In the genomic region with DNA sequence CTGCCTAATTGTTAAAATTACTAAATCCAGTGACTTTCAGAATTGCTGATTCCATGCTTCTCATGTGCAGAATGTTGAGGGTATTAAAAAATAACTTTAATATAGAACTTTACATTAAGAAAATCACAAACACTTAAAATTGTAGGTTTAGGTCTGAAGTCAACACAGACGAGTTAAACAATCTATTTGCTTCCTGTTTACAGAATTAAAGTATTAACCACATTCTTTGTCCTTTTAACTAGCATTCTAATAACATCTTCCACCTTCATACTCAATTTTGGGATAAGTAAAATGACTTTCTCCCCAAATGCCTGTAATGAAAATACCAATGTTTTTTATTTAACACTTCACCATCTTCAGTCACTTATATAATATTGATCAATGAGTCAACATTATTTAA, we compare ENCODE assay signal across 9 cellular contexts. TPM values are rescaled to one million over a fixed set of nuclear protein-coding genes. Genes with fewer than 3 reads are reported as not detected.
DNase-seq lines count a peak whose midpoint lies in the region; ATAC-seq, FAIRE-seq and TF ChIP-seq lines count a peak whose summit lies in the region.
"Had no signal": no experiment of that assay in that cellular context is flagged by ENCODE, and none has a peak within 500 bp of the region (broad histone marks: within the 10 kb centered on the region; RNA-seq: fewer than 3 reads in every experiment).

No MANE protein-coding gene starts in this region.

- H3K4me1 ChIP-seq in GM12878 (ENCODE audit: control insufficient read depth, insufficient read depth, low read length) (peaks cover 14% of the 10 kb centered on the region), subcutaneous abdominal adipose tissue (ENCODE audit: control insufficient read depth in 5 of 5, insufficient read depth in 5 of 5, low read length in 5 of 5) (peaks cover 0 to 72% (median 68%) of the 10 kb centered on the region in 5 donors)

- peaks cover 8% of the 10 kb centered on the region for H3K36me3 Mint-ChIP-seq in activated T-cell treated with anti-CD3 and anti-CD28 coated beads, Interleukin-2, amount 50 U/mL, for 24 hours (ENCODE audit: low read depth)

- no peak for TF ChIP-seq EP300 in GM12878 (IDR thresholded peaks at IDR 0.05; ENCODE audit: borderline replicate concordance in 1 of 2, control insufficient read depth in 1 of 2, low read depth in 2 of 2, low read length in 2 of 2)

- CTCF ChIA-PET in GM12878 (lab: Yijun Ruan, JAX), result interaction anchor here (1.4 to 1.5 kb wide), 3 partner anchors 24 to 73 kb away, joined by 3 to 4 read pairs (median 4); no protein-coding TSS in a partner anchor

- H3K79me2 ChIP-seq in GM12878 (ENCODE audit: control insufficient read depth, insufficient read depth, low read length), result peaks cover 47% of the 10 kb centered on the region

- no peak for DNase-seq in activated T-cell treated with anti-CD3 and anti-CD28 coated beads, Interleukin-2, amount 50 U/mL, for 24 hours
- DNase-seq in activated T-cell treated with anti-CD3 and anti-CD28 coated beads for 4 hours (no peak), GM12878 (ENCODE audit: low read depth, low spot score) (no peak), kidney epithelial cell (ENCODE audit: low read depth) (no peak), inferior parietal cortex (ENCODE audit: extremely low spot score) (no peak), NCI-H146 treated with DMSO at 0.1 percent for 48 hours (lab: John Stamatoyannopoulos, UW; ENCODE audit: unreplicated experiment) (no peak)
- DNase-seq: stimulated activated CD4-positive, alpha-beta T cell treated with anti-CD3 and anti-CD28 coated beads, Interleukin-12 subunit alpha, Interleukin-12 subunit beta, amount 100 ng/mL, for 4 hours had no signal

- H3K4me3 ChIP-seq in GM12878 (peak overlapping the region; percentile 80; the same call in 1 of the 2 replicates), kidney epithelial cell (ENCODE audit: low read depth, low read length) (peak overlapping the region; percentile 97), subcutaneous abdominal adipose tissue (ENCODE audit: low read depth in 1 of 5, low read length in 5 of 5) (peak overlapping the region; percentile 72 to 95 (median 89))

- POLR2A ChIA-PET in GM12878 (lab: Charles Lee), result interaction anchor here (0.6 kb wide), 1 partner anchor 697 kb away, joined by 4 read pairs; no protein-coding TSS in a partner anchor

- in situ Hi-C loops in GM12878 (cut with MboI), result no loop called here

- no peak overlapping the region for H3K27ac Mint-ChIP-seq in activated T-cell treated with anti-CD3 and anti-CD28 coated beads, Interleukin-2, amount 50 U/mL, for 24 hours

- SMC1A ChIA-PET in GM12878 (lab: Charles Lee; ENCODE audit: uncharacterized antibody, unreplicated experiment), result interaction anchor here (1.3 kb wide), 1 partner anchor 53 kb away, joined by 3 read pairs; no protein-coding TSS in a partner anchor

- no peak overlapping the region for H2AFZ ChIP-seq in GM12878 (ENCODE audit: control insufficient read depth, low read depth, low read length)

- H3K9me3 ChIP-seq in GM12878 (replicated peaks; ENCODE audit: control insufficient read depth, insufficient read depth, low read length), result no peaks in the 10 kb centered on the region
- H3K9me3 ChIP-seq in subcutaneous abdominal adipose tissue (ENCODE audit: control insufficient read depth in 5 of 5, low read length in 5 of 5), result no peaks in the 10 kb centered on the region

- ATAC-seq in GM12878 (no peak), HG03045 (IDR thresholded peaks at IDR 0.05; ENCODE audit: unreplicated experiment) (no peak)

- no peaks in the 10 kb centered on the region for H3K9me3 Mint-ChIP-seq in activated T-cell treated with anti-CD3 and anti-CD28 coated beads, Interleukin-2, amount 50 U/mL, for 24 hours

- no peak for TF ChIP-seq CTCF in GM12878 (IDR thresholded peaks at IDR 0.05 in 2 of 3, conservative IDR thresholded peaks at IDR 0.05 in 1 of 3; ENCODE audit: control insufficient read depth in 2 of 3, extremely low read depth in 1 of 3, insufficient read depth in 1 of 3, low read depth in 3 of 3, low read length in 3 of 3)
- TF ChIP-seq CTCF in kidney epithelial cell (IDR thresholded peaks at IDR 0.05; ENCODE audit: insufficient read depth, low read length, poor library complexity, severe bottlenecking), result no peak

- RAD21 ChIA-PET in GM12878 (lab: Charles Lee; ENCODE audit: unreplicated experiment), result no interaction called here

- WGBS in GM12878 (ENCODE audit: insufficient coverage, insufficient replicate concordance, low lambda C conversion rate, missing lambda C conversion rate), result 74% methylated on average over 1 of the region's 1 CpG

- no peak for TF ChIP-seq POLR2A in GM12878 (IDR thresholded peaks at IDR 0.05; ENCODE audit: low read depth, low read length)

- no peaks in the 10 kb centered on the region for H4K20me1 ChIP-seq in GM12878 (ENCODE audit: control insufficient read depth, insufficient read depth)

- TSS peak; percentile 55 for BruUV-seq in GM12878 (replicated peaks; lab: Mats Ljungman, UMichigan)

- H3K36me3 ChIP-seq in GM12878 (ENCODE audit: control insufficient read depth in 2 of 2, insufficient read depth in 2 of 2, low read length in 1 of 2), result no peaks in the 10 kb centered on the region
- H3K36me3 ChIP-seq in kidney epithelial cell (ENCODE audit: control insufficient read depth, insufficient read depth, low read length), result no peaks in the 10 kb centered on the region
- H3K36me3 ChIP-seq in subcutaneous abdominal adipose tissue (ENCODE audit: control insufficient read depth in 5 of 5, insufficient read depth in 5 of 5, low read length in 5 of 5), result no peaks in the 10 kb centered on the region

- H3K4me2 ChIP-seq in GM12878 (ENCODE audit: control insufficient read depth, insufficient read depth), result peak overlapping the region; percentile 92

- intact Hi-C loops in GM12878 (cut with micrococcal nuclease; ENCODE audit: unreplicated experiment), result loop anchor here (2.0 kb wide), 1 partner anchor 509 kb away; the partner anchor contains the start of gene CCDC7

- FAIRE-seq in GM12878 (lab: Jason Lieb, UNC), result no peak

- peak overlapping the region; percentile 82 for H3K4me3 Mint-ChIP-seq in activated T-cell treated with anti-CD3 and anti-CD28 coated beads, Interleukin-2, amount 50 U/mL, for 24 hours

- no peak overlapping the region; the same call in 1 of the 2 replicates for H3K27ac ChIP-seq in GM12878 (ENCODE audit: control insufficient read depth, insufficient read depth)
- H3K27ac ChIP-seq in subcutaneous abdominal adipose tissue (ENCODE audit: low read depth, low read length), result peak overlapping the region; percentile 98

- peaks cover 72% of the 10 kb centered on the region for H3K4me1 Mint-ChIP-seq in activated T-cell treated with anti-CD3 and anti-CD28 coated beads, Interleukin-2, amount 50 U/mL, for 24 hours (ENCODE audit: low read depth)

- no peak for TF ChIP-seq RAD21 in GM12878 (IDR thresholded peaks at IDR 0.05; ENCODE audit: insufficient read depth, low read depth, low read length)

- H3K27me3 ChIP-seq in GM12878 (replicated peaks in 1 of 2; ENCODE audit: control insufficient read depth in 2 of 2, insufficient read depth in 2 of 2, low read length in 1 of 2), result no peaks in the 10 kb centered on the region
- no peaks in the 10 kb centered on the region for H3K27me3 ChIP-seq in kidney epithelial cell (ENCODE audit: control insufficient read depth, insufficient read depth, low read length)
- H3K27me3 ChIP-seq in subcutaneous abdominal adipose tissue (ENCODE audit: control insufficient read depth in 5 of 5, insufficient read depth in 4 of 5, low read length in 5 of 5), result no peaks in the 10 kb centered on the region

- H3K9ac ChIP-seq in GM12878 (ENCODE audit: control insufficient read depth, insufficient read depth, low read length), result no peak overlapping the region
- H3K9ac ChIP-seq in subcutaneous abdominal adipose tissue (ENCODE audit: low read length in 5 of 5), result peak overlapping the region in 4 of 5 donors; percentile 89 to 99 (median 97)

- H3K27me3 Mint-ChIP-seq in activated T-cell treated with anti-CD3 and anti-CD28 coated beads, Interleukin-2, amount 50 U/mL, for 24 hours, result peaks cover 7% of the 10 kb centered on the region

TF ChIP-seq in GM12878, 131 proteins besides CTCF, POLR2A, EP300 and RAD21:
- TF ChIP-seq RBBP5 (conservative IDR thresholded peaks at IDR 0.05), result no peak
- TF ChIP-seq BHLHE40 (IDR thresholded peaks at IDR 0.05; ENCODE audit: borderline replicate concordance in 1 of 2, low read depth in 2 of 2, low read length in 1 of 2), result no peak

RNA-seq across cellular contexts. Expression of gene ITGB1, which starts 2.2 kb away (rescaled TPM):
- 60.5 and 61.3 TPM in 2 replicates for total RNA-seq in GM12878 (2013; cell fraction: nucleolus; rRNA removed)
- total RNA-seq in GM12878 (2014; rRNA removed), result 7.9 and 10.1 TPM in 2 replicates
- 10.7 and 11.0 TPM in 2 replicates for total RNA-seq in GM12878 (2014; rRNA removed; fragmentation: Illumina TruSeq; extraction: Trizol)
- 9.8 and 11.4 TPM in 2 replicates for total RNA-seq in GM12878 (2021)
- polyA plus RNA-seq in GM12878 (2011; ENCODE audit: low read depth), result 24.4 TPM
- 20.7 and 33.0 TPM in 2 replicates for polyA plus RNA-seq in GM12878 (2011; rRNA removed)
- 6.1 and 8.3 TPM in 2 replicates for polyA plus RNA-seq in GM12878 (2011; cell fraction: cytosol; rRNA removed)
- polyA plus RNA-seq in GM12878 (2011; cell fraction: nucleus; rRNA removed), result 5.3 and 7.0 TPM in 2 replicates
- 35.8 and 40.1 TPM in 2 replicates for polyA plus RNA-seq in GM12878 (2012)
- polyA plus RNA-seq in GM12878 (2014; fragmentation: Illumina TruSeq; extraction: Trizol), result 9.7 and 12.6 TPM in 2 replicates
- 1 to 10 TPM; 2.8 to 3.4 TPM for polyA plus RNA-seq in GM12878 (2014; fragmentation: Nextera tagmentation; extraction: Ambion mirVana)
- 7.9 and 8.2 TPM in 2 replicates for polyA plus RNA-seq in GM12878 (2014; rRNA removed)
- polyA plus RNA-seq in GM12878 (2016; fragmentation: Nextera tagmentation; extraction: Ambion mirVana), result 10 to 100 TPM; 15.5 to 16.5 TPM
- 8.3 and 15.9 TPM in 2 replicates for polyA minus RNA-seq in GM12878 (2011; rRNA and poly(A)+ RNA removed)
- polyA minus RNA-seq in GM12878 (2011; cell fraction: cytosol; rRNA and poly(A)+ RNA removed), result 30.9 and 57.1 TPM in 2 replicates
- polyA minus RNA-seq in GM12878 (2011; cell fraction: nucleus; rRNA and poly(A)+ RNA removed), result 5.3 and 10.5 TPM in 2 replicates
- 1,462 and 2,227 TPM in 2 replicates for total RNA-seq in kidney epithelial cell

Comparison
In these comparisons a context has a peak if more than half of its experiments do, and no peak if none do; other contexts are left out.
1. RNA of gene ITGB1, which starts 2.2 kb away (total RNA-seq): 1,462 to 2,227 TPM in kidney epithelial cell; 7.9 to 61.3 TPM in GM12878; every median in the first group is over 10 times any median in the second.
2. Peak in every context shown above with its lines, with median percentiles within 50 percentile points of each other: H3K4me3 ChIP-seq.